In the genomic region with DNA sequence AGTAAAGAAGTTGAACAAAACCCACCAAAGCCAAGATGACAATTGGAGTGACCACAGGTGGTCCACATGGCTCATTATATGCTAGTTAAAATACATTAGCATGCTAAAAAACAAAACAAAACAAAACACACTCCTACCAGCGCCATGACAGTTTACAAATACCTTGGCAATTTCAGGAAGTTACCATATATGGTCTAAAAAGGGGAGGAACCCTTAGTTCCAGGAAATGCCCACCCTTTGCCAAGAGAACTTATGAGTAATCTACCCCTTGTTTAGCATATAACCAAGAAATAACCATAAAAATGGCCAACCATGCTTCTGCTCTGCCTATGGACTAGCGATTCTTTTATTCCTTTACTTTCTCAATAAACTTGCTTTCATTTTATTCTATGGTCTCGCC, we compare ENCODE assay signal across 26 cellular contexts.
"Had no signal": no experiment of that assay in that cellular context is flagged by ENCODE, and none has a peak within 500 bp of the region (broad histone marks: within the 10 kb centered on the region; RNA-seq: fewer than 3 reads in every experiment).

No MANE protein-coding gene starts in this region.

- ATAC-seq: gastrocnemius medialis; naive thymus-derived CD8-positive, alpha-beta T cell; stimulated activated naive B cell treated with anti-CD40 and anti-IgM and Interleukin-4, amounts not matched to agents 10 μg/mL and 1 μg/mL and 100 μg/mL, for 72 hours had no signal

- H3K27me3 Mint-ChIP-seq: activated CD4-positive, alpha-beta memory T cell treated with anti-CD3 and anti-CD28 coated beads for 36 hours; activated naive CD8-positive, alpha-beta T cell treated with anti-CD3 and anti-CD28 coated beads, Interleukin-2, amount 10 ng/mL, durations not matched to agents 7 days and 5 days; stimulated activated naive B cell treated with anti-CD40 and anti-IgM and Interleukin-4, amounts not matched to agents 10 μg/mL and 1 μg/mL and 100 μg/mL, for 72 hours had no signal

- H3K4me1 Mint-ChIP-seq: activated naive CD8-positive, alpha-beta T cell treated with anti-CD3 and anti-CD28 coated beads, Interleukin-2, amount 10 ng/mL, durations not matched to agents 7 days and 5 days; mesothelial cell of epicardium; naive thymus-derived CD8-positive, alpha-beta T cell; neural progenitor cell; stimulated activated naive B cell treated with anti-CD40 and anti-IgM and Interleukin-4, amounts not matched to agents 10 μg/mL and 1 μg/mL and 100 μg/mL, for 72 hours had no signal

- H3K36me3 Mint-ChIP-seq: activated CD4-positive, alpha-beta memory T cell treated with anti-CD3 and anti-CD28 coated beads for 36 hours; activated naive CD8-positive, alpha-beta T cell treated with anti-CD3 and anti-CD28 coated beads, Interleukin-2, amount 10 ng/mL, durations not matched to agents 7 days and 5 days; mesothelial cell of epicardium; naive thymus-derived CD8-positive, alpha-beta T cell; neural progenitor cell; stimulated activated naive B cell treated with anti-CD40 and anti-IgM and Interleukin-4, amounts not matched to agents 10 μg/mL and 1 μg/mL and 100 μg/mL, for 72 hours had no signal

- H3K9me3 Mint-ChIP-seq: activated naive CD8-positive, alpha-beta T cell treated with anti-CD3 and anti-CD28 coated beads, Interleukin-2, amount 10 ng/mL, durations not matched to agents 7 days and 5 days had no signal

- DNase-seq: activated CD4-positive, alpha-beta memory T cell treated with anti-CD3 and anti-CD28 coated beads for 36 hours; activated CD4-positive, alpha-beta T cell treated with anti-CD3 and anti-CD28 coated beads for 4 hours; activated CD4-positive, CD25-positive, alpha-beta regulatory T cell; activated naive CD4-positive, alpha-beta T cell treated with Interleukin-2 at 50 U/mL for 16 hours; activated naive CD8-positive, alpha-beta T cell treated with anti-CD3 and anti-CD28 coated beads, Interleukin-2, amount 10 ng/mL, durations not matched to agents 7 days and 5 days; activated T-cell treated with anti-CD3 and anti-CD28 coated beads, Interleukin-2, amount 50 U/mL, for 48 hours; amniotic stem cell; cerebellar nuclear complex; esophagus squamous epithelium; gastrocnemius medialis; hippocampal formation; left ventricle myocardium inferior; naive thymus-derived CD8-positive, alpha-beta T cell; retina; sigmoid colon; stimulated activated CD4-positive, alpha-beta T cell treated with anti-CD3 and anti-CD28 coated beads, Interleukin-15, amount 100 ng/mL, for 24 hours; stimulated activated CD4-positive, alpha-beta T cell treated with anti-CD3 and anti-CD28 coated beads, Interleukin-2, amount 100 ng/mL, for 48 hours; stimulated activated CD8-positive, alpha-beta memory T cell treated with anti-CD3 and anti-CD28 coated beads, Interleukin-4, amount 100 ng/mL, for 48 hours; stimulated activated naive B cell treated with anti-CD40 and anti-IgM and Interleukin-4, amounts not matched to agents 10 μg/mL and 1 μg/mL and 100 μg/mL, for 72 hours; trophoblast cell; uterus had no signal

- H3K27ac Mint-ChIP-seq: activated CD4-positive, alpha-beta memory T cell treated with anti-CD3 and anti-CD28 coated beads for 36 hours; activated naive CD8-positive, alpha-beta T cell treated with anti-CD3 and anti-CD28 coated beads, Interleukin-2, amount 10 ng/mL, durations not matched to agents 7 days and 5 days; mesothelial cell of epicardium; naive thymus-derived CD8-positive, alpha-beta T cell; neural progenitor cell; progenitor cell of endocrine pancreas; stimulated activated naive B cell treated with anti-CD40 and anti-IgM and Interleukin-4, amounts not matched to agents 10 μg/mL and 1 μg/mL and 100 μg/mL, for 72 hours had no signal

- H3K4me3 ChIP-seq: coronary artery, esophagus squamous epithelium, gastrocnemius medialis, left ventricle myocardium inferior, neural progenitor cell, sigmoid colon, smooth muscle cell, uterus had no signal

- H3K4me3 Mint-ChIP-seq: activated CD4-positive, alpha-beta memory T cell treated with anti-CD3 and anti-CD28 coated beads for 36 hours; activated naive CD8-positive, alpha-beta T cell treated with anti-CD3 and anti-CD28 coated beads, Interleukin-2, amount 10 ng/mL, durations not matched to agents 7 days and 5 days; mesothelial cell of epicardium; naive thymus-derived CD8-positive, alpha-beta T cell; neural progenitor cell; stimulated activated naive B cell treated with anti-CD40 and anti-IgM and Interleukin-4, amounts not matched to agents 10 μg/mL and 1 μg/mL and 100 μg/mL, for 72 hours had no signal
